In the genomic region with DNA sequence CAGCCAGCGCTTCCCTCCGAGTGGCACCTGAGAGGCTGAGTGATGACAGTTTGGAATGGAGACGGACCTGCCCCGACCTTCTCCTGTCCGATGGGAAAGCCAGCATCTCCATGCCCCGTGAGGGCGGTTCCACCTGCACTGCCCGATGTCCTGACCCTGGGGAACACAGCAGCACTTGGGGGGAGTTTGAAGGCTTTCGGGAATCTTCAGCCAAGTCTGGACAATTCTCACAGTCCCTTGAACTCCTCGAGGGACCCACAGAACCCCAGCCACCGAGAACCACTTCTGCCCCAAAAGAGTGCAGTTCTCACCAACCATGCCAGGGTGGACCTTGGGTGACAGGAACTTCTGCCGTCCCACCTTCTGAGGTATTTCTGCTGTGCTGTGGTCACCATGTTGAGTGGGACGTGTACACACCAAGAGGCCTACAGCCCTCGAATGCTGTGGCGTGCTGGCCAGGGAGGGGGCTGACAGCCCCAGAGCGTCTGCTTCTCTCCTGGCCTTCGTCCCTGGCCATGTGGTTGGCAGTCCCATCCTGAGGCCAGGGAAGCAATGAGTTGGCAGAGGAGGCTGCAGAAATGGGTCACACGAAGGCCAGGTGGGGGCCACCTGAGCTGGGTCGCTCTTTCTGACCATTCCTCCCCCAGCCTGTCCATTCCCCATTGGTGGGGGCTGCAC, we compare ENCODE assay signal across 1 cellular context.
TF ChIP-seq lines count a peak whose summit lies in the region.

No MANE protein-coding gene starts in this region.

TF ChIP-seq in liver, 16 proteins besides CTCF, POLR2A, EP300 and RAD21 (continued from another document):
- TF ChIP-seq, protein P1, sequence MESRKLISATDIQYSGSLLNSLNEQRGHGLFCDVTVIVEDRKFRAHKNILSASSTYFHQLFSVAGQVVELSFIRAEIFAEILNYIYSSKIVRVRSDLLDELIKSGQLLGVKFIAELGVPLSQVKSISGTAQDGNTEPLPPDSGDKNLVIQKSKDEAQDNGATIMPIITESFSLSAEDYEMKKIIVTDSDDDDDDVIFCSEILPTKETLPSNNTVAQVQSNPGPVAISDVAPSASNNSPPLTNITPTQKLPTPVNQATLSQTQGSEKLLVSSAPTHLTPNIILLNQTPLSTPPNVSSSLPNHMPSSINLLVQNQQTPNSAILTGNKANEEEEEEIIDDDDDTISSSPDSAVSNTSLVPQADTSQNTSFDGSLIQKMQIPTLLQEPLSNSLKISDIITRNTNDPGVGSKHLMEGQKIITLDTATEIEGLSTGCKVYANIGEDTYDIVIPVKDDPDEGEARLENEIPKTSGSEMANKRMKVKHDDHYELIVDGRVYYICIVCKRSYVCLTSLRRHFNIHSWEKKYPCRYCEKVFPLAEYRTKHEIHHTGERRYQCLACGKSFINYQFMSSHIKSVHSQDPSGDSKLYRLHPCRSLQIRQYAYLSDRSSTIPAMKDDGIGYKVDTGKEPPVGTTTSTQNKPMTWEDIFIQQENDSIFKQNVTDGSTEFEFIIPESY (IDR thresholded peaks at IDR 0.05): no peak
